Comparison of ENCODE assay signal across 8 cellular contexts in genomic region chr11:69888671-69889076, GRCh38.
DNase-seq lines count a peak whose midpoint lies in the region; ATAC-seq and TF ChIP-seq lines count a peak whose summit lies in the region.

No MANE protein-coding gene starts in this region.

- no peak overlapping the region for H3K4me3 ChIP-seq in NB4 (ENCODE audit: low read depth, low read length)

- DNase-seq in GM04504 (ENCODE audit: low read depth) (peak; percentile 25), NB4 (ENCODE audit: low read depth) (peak; percentile 63), T-helper 2 cell (peak; percentile 18 to 52 (median 46)), anterior cingulate cortex (lab: John Stamatoyannopoulos, UW) (peak in 35 of 58 donors; percentile 2 to 73 (median 14)), hippocampal formation (lab: John Stamatoyannopoulos, UW) (peak; percentile 0 to 17)
- peak; percentile 64 for DNase-seq in stimulated activated CD4-positive, alpha-beta T cell treated with anti-CD3 and anti-CD28 coated beads, Interleukin-12 subunit alpha, Interleukin-12 subunit beta, amount 100 ng/mL, for 4 hours

- TF ChIP-seq CTCF in NB4 (IDR thresholded peaks at IDR 0.05; ENCODE audit: low read depth, low read length): peak; percentile 97

- ATAC-seq in HG03342 (IDR thresholded peaks at IDR 0.05; ENCODE audit: unreplicated experiment): no peak
- no peak for ATAC-seq in HG03520 (IDR thresholded peaks at IDR 0.05; ENCODE audit: unreplicated experiment)

- TF ChIP-seq POLR2A in NB4 (IDR thresholded peaks at IDR 0.05; ENCODE audit: extremely low read depth, insufficient read length): no peak

Comparison
In these comparisons a context has a peak if more than half of its experiments do, and no peak if none do; other contexts are left out.
1. DNase-seq: peak in every context shown above with its lines; median percentile 64 in stimulated activated CD4-positive, alpha-beta T cell treated with anti-CD3 and anti-CD28 coated beads, Interleukin-12 subunit alpha, Interleukin-12 subunit beta, amount 100 ng/mL, for 4 hours; 63 in NB4; 46 in T-helper 2 cell; 25 in GM04504; 14 in anterior cingulate cortex; 8 in hippocampal formation.